In the genomic region with DNA sequence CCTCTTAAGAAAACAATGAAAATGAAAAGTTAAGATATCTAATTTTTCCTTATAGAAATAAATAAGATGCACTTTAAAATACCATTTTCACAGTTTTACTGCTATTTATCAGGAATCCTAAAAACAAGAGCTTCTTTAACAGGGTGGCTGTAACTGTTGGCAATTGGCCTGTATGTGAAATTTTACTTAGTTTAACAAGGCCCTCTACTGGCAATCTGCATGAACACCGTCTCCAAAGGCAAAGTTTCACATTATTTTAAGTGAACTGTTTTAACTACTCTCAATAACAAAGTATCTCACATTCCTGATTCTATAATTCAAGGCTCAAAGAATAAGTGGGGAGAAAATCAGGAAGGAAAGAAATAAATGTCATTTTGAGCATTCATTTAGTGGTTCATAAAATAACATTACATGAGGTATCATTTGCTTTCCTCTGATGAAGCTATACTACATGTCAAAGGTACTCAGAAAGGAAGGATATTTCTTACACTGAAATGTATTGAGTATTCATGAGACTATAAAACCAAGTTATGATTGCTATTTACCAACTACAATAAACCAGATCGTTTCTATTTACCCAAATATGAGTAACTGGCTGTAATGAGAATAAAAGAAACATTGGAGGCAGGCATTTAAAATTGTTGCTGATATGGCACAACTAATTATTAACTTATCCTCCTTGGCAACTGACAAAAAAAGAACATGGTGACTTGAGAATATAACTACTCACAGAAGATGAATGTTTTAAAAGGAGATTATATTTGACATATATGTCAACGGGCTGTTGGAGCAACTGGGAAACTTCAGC, we compare ENCODE assay signal across 8 cellular contexts.
A peak's percentile ranks its signal among the peaks of the same experiment; 100 is the strongest.
DNase-seq lines count a peak whose midpoint lies in the region; ATAC-seq and FAIRE-seq lines count a peak whose summit lies in the region.

No MANE protein-coding gene starts in this region.

- FAIRE-seq in colon (lab: Jason Lieb, UNC), result peak; percentile 62

- peak; percentile 74 for ATAC-seq in HG02759 (IDR thresholded peaks at IDR 0.05; ENCODE audit: unreplicated experiment)
- ATAC-seq in GM18873 (IDR thresholded peaks at IDR 0.05; ENCODE audit: low FRiP score, unreplicated experiment), result no peak

- DNase-seq in GM04504 (ENCODE audit: low read depth) (peak; percentile 41), NCI-H526 treated with DMSO at 0.1 percent for 48 hours (lab: John Stamatoyannopoulos, UW) (peak; percentile 40), middle frontal gyrus (ENCODE audit: extremely low spot score, low spot score) (peak; percentile 79), NCI-H187 (lab: John Stamatoyannopoulos, UW) (no peak)
- DNase-seq in activated CD8-positive, alpha-beta memory T cell treated with anti-CD3 and anti-CD28 coated beads, Interleukin-2, amount 50 U/mL, for 4 hours, result no peak

Comparison
In these comparisons a context has a peak if more than half of its experiments do, and no peak if none do; other contexts are left out.
1. DNase-seq: peak in GM04504 (single experiment), NCI-H526 treated with DMSO at 0.1 percent for 48 hours (single experiment) and middle frontal gyrus (single experiment); none in activated CD8-positive, alpha-beta memory T cell treated with anti-CD3 and anti-CD28 coated beads, Interleukin-2, amount 50 U/mL, for 4 hours (single experiment) and NCI-H187 (0 of 2).